In genomic region chr10:13348216-13349017, GRCh38 we compare ENCODE assay signal across 8 cellular contexts. TPM values are rescaled to one million over a fixed set of nuclear protein-coding genes. Genes with fewer than 3 reads are reported as not detected.
DNase-seq lines count a peak whose midpoint lies in the region; ATAC-seq and TF ChIP-seq lines count a peak whose summit lies in the region.

A gene with protein sequence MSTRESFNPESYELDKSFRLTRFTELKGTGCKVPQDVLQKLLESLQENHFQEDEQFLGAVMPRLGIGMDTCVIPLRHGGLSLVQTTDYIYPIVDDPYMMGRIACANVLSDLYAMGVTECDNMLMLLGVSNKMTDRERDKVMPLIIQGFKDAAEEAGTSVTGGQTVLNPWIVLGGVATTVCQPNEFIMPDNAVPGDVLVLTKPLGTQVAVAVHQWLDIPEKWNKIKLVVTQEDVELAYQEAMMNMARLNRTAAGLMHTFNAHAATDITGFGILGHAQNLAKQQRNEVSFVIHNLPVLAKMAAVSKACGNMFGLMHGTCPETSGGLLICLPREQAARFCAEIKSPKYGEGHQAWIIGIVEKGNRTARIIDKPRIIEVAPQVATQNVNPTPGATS (minus strand): TSS chr10:13348293. CDS start chr10:13344950, 3,343 bp downstream.

- peak within 1 kb of the TSS; percentile 95 for H3K27ac Mint-ChIP-seq in activated CD8-positive, alpha-beta T cell treated with anti-CD3 and anti-CD28 coated beads for 36 hours

- H3K4me1 ChIP-seq in lung (ENCODE audit: control insufficient read depth in 2 of 2, insufficient read depth in 2 of 2, low read length in 2 of 2) = peaks cover 0 to 4% of the 10 kb centered on the region in 2 donors

- peak within 1 kb of the TSS; percentile 73 for H3K4me3 ChIP-seq in AG10803 (ENCODE audit: low read length)
- peak within 1 kb of the TSS; percentile 82 for H3K4me3 ChIP-seq in lung

- peaks cover 20% of the 10 kb centered on the region for H3K36me3 Mint-ChIP-seq in activated CD8-positive, alpha-beta T cell treated with anti-CD3 and anti-CD28 coated beads for 36 hours (ENCODE audit: low read depth)

- peak within 1 kb of the TSS; percentile 93 to 99 for H3K27ac ChIP-seq in lung (ENCODE audit: low read depth in 1 of 2, low read length in 1 of 2)

- no peaks in the 10 kb centered on the region for H3K9me3 Mint-ChIP-seq in activated CD8-positive, alpha-beta T cell treated with anti-CD3 and anti-CD28 coated beads for 36 hours

- intact Hi-C loops in activated CD8-positive, alpha-beta T cell treated with anti-CD3 and anti-CD28 coated beads for 36 hours (cut with micrococcal nuclease) = no loop called here

- CTCF ChIA-PET in activated CD8-positive, alpha-beta T cell treated with anti-CD3 and anti-CD28 coated beads for 36 hours (lab: Charles Lee) = interaction anchor here (1.0 kb wide), 1 partner anchor 24 kb away, joined by 3 read pairs; no protein-coding TSS in a partner anchor

- DNase-seq in AG10803 (ENCODE audit: low read depth) (peak; percentile 68), NCI-H774 (lab: John Stamatoyannopoulos, UW) (peak; percentile 78), lung (ENCODE audit: low spot score) (peak; percentile 76)
- peak; percentile 87 for DNase-seq in activated CD8-positive, alpha-beta T cell treated with anti-CD3 and anti-CD28 coated beads for 36 hours
- peak; percentile 75 for DNase-seq in effector CD4-positive, alpha-beta T cell
- DNase-seq in stimulated activated CD4-positive, alpha-beta T cell treated with anti-CD3 and anti-CD28 coated beads, TNF-alpha, amount 100 ng/mL, for 4 hours (ENCODE audit: low read depth in 3 of 3) = peak; percentile 60 to 72 (median 62)

- no peaks in the 10 kb centered on the region for H3K27me3 ChIP-seq in lung (ENCODE audit: control insufficient read depth, insufficient read depth)

- H3K4me1 Mint-ChIP-seq in activated CD8-positive, alpha-beta T cell treated with anti-CD3 and anti-CD28 coated beads for 36 hours (ENCODE audit: low read depth) = peaks cover 57% of the 10 kb centered on the region

- H3K9me3 ChIP-seq in lung (ENCODE audit: control insufficient read depth in 2 of 2, insufficient read depth in 1 of 2, low read length in 1 of 2) = no peaks in the 10 kb centered on the region

- peak; percentile 40 for ATAC-seq in GM18870 (IDR thresholded peaks at IDR 0.05; ENCODE audit: unreplicated experiment)
- peak; percentile 41 for ATAC-seq in HG03108 (IDR thresholded peaks at IDR 0.05; ENCODE audit: unreplicated experiment)
- peak; percentile 77 for ATAC-seq in activated CD8-positive, alpha-beta T cell treated with anti-CD3 and anti-CD28 coated beads for 36 hours
- ATAC-seq in lung (ENCODE audit: insufficient read depth, low FRiP score) = peak; percentile 64

- no peaks in the 10 kb centered on the region for H3K36me3 ChIP-seq in lung (ENCODE audit: control insufficient read depth in 2 of 2, insufficient read depth in 2 of 2, low read length in 2 of 2)

- 0% methylated on average over 63 to 65 of the region's 65 CpGs for WGBS in lung, 2 donors

- POLR2A ChIA-PET in activated CD8-positive, alpha-beta T cell treated with anti-CD3 and anti-CD28 coated beads for 36 hours (lab: Charles Lee) = interaction anchor here (0.6 to 2.2 kb wide), 7 partner anchors 9 to 1226 kb away, joined by 3 to 8 read pairs (median 4); partner anchors contain the start of gene PHYH

- TF ChIP-seq CTCF in AG10803 (conservative IDR thresholded peaks at IDR 0.05; ENCODE audit: low read length) (0 out of 2 replicates have a peak, but pooled peaks have one; percentile 9), lung (IDR thresholded peaks at IDR 0.05; ENCODE audit: control extremely low read depth, extremely low read depth) (no peak)
- TF ChIP-seq CTCF in activated CD8-positive, alpha-beta T cell treated with anti-CD3 and anti-CD28 coated beads for 36 hours (IDR thresholded peaks at IDR 0.05) = no peak

- no peaks in the 10 kb centered on the region for H3K27me3 Mint-ChIP-seq in activated CD8-positive, alpha-beta T cell treated with anti-CD3 and anti-CD28 coated beads for 36 hours

- H3K4me3 Mint-ChIP-seq in activated CD8-positive, alpha-beta T cell treated with anti-CD3 and anti-CD28 coated beads for 36 hours = peak within 1 kb of the TSS; percentile 86

RNA-seq across cellular contexts. Expression of the gene that starts here (rescaled TPM):
- 10 to 100 TPM; 61.6 to 66.5 TPM for total RNA-seq in activated CD8-positive, alpha-beta T cell treated with anti-CD3 and anti-CD28 coated beads for 36 hours
- total RNA-seq in lung = 10 to 100 TPM; 37.4 to 47.3 TPM
- polyA plus RNA-seq in lung = 10 to 100 TPM; 19.5 to 33.4 TPM

Comparison
In these comparisons a context has a peak if more than half of its experiments do, and no peak if none do; other contexts are left out.
1. Peak in every context shown above with its lines: DNase-seq, ATAC-seq, H3K4me3 ChIP-seq and H3K27ac ChIP-seq.